Comparison of ENCODE assay signal across 9 cellular contexts in genomic region chr2:126200538-126200937, GRCh38.
"Had no signal": no experiment of that assay in that cellular context is flagged by ENCODE, and none has a peak within 500 bp of the region (broad histone marks: within the 10 kb centered on the region; RNA-seq: fewer than 3 reads in every experiment).

No MANE protein-coding gene starts in this region.

- ATAC-seq: GM23338, HCT116, K562 had no signal

- H2AFZ ChIP-seq: GM23338 had no signal

- H3K4me3 Mint-ChIP-seq: GM23338 had no signal

- H3K4me2 ChIP-seq: GM23338 had no signal

- H3K4me3 ChIP-seq: GM23338, HAP-1, K562 had no signal

- H3K9me3 Mint-ChIP-seq: GM23338 had no signal

- DNase-seq: H7, IMR-90, KG1 had no signal

- H3K27ac Mint-ChIP-seq: GM23338 had no signal

- H3K36me3 ChIP-seq: HAP-1 had no signal

- FAIRE-seq: H1, HTR-8/SVneo, K562 had no signal

- H3K9me3 ChIP-seq: HAP-1 had no signal

- H3K4me1 ChIP-seq: HAP-1 had no signal
